11 cellular contexts compared by ENCODE assay signal in genomic region chr6:46690126-46690525, GRCh38. TPM values are rescaled to one million over a fixed set of nuclear protein-coding genes. Genes with fewer than 3 reads are reported as not detected.
"Had no signal": no experiment of that assay in that cellular context is flagged by ENCODE, and none has a peak within 500 bp of the region (broad histone marks: within the 10 kb centered on the region; RNA-seq: fewer than 3 reads in every experiment).

No MANE protein-coding gene starts in this region.

- ATAC-seq: HCT116, HepG2 had no signal

- H3K27ac Mint-ChIP-seq: HFFc6, IgD-negative memory B cell had no signal

- H3K4me3 ChIP-seq: GM23248, HAP-1 had no signal

- H3K27ac ChIP-seq: GM23248, HL-60 had no signal

- H3K4me1 ChIP-seq: HAP-1 had no signal

- H3K27me3 Mint-ChIP-seq: IgD-negative memory B cell had no signal

- H3K4me3 Mint-ChIP-seq: HFFc6 had no signal

- H3K36me3 ChIP-seq: HAP-1 had no signal

- H3K9me3 ChIP-seq: HAP-1 had no signal

- H3K36me3 Mint-ChIP-seq: IgD-negative memory B cell had no signal

- DNase-seq: GM23248, GOT3, H7, HFFc6 had no signal

- H2AFZ ChIP-seq: GM23248 had no signal

- H3K4me1 Mint-ChIP-seq: IgD-negative memory B cell had no signal

RNA-seq across cellular contexts. Expression of gene TDRD6, which starts 2.4 kb away (rescaled TPM):
- total RNA-seq: GM23248, H7, HepG2, HFFc6, HT1080 had no signal
- polyA plus RNA-seq: GM23248, HepG2, IgD-negative memory B cell had no signal

RNA-seq across cellular contexts. Expression of gene SLC25A27, which starts 37.4 kb away (rescaled TPM):
- polyA plus RNA-seq: IgD-negative memory B cell had no signal

RNA-seq across cellular contexts. Expression of gene CYP39A1, which starts 37.5 kb away (rescaled TPM):
- total RNA-seq: GM23248, HepG2, HFFc6 had no signal
- polyA plus RNA-seq: IgD-negative memory B cell had no signal

RNA-seq across cellular contexts. Expression of gene PLA2G7, which starts 45.0 kb away (rescaled TPM):
- total RNA-seq: GM23248, H4, HepG2, HFFc6, HT1080 had no signal
- polyA plus RNA-seq: GM23248, HepG2, IgD-negative memory B cell had no signal

RNA-seq across cellular contexts. Expression of gene ANKRD66, which starts 56.6 kb away (rescaled TPM):
- total RNA-seq: GM23248, H4, H7, HepG2, HFFc6, HT1080 had no signal
- polyA plus RNA-seq: GM23248, HepG2, IgD-negative memory B cell had no signal
